ENCODE assay signal across 8 cellular contexts in the genomic region with DNA sequence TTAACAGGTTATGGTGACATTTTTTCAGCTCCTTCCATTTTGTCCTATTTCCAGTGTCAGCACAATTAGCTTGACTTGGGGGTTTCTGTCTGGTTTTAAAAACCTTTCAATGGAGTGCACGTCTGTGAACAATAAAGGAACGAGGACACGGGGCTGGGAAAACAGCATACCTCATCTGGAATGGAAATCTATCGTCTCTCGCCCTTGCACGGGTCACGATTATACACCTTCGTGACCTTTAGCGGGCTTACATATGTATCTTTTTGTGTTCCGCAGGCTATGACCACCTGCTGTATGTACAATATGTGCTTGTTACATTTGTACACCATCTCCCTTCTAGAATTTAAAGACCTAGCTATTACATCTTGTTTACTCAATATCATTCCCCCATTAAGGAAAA. TPM values are rescaled to one million over a fixed set of nuclear protein-coding genes. Genes with fewer than 3 reads are reported as not detected.
A peak's percentile ranks its signal among the peaks of the same experiment; 100 is the strongest.
DNase-seq lines count a peak whose midpoint lies in the region; ATAC-seq and TF ChIP-seq lines count a peak whose summit lies in the region.

No MANE protein-coding gene starts in this region.

- peak overlapping the region; percentile 65 for H3K27ac ChIP-seq in AG04450 (ENCODE audit: low read depth, low read length)
- peak overlapping the region; percentile 83 for H3K27ac ChIP-seq in brain microvascular endothelial cell
- peak overlapping the region; percentile 89 for H3K27ac ChIP-seq in muscle layer of colon (ENCODE audit: low read depth, low read length)

- DNase-seq in AG04450 (ENCODE audit: low read depth, low spot score), result no peak
- DNase-seq in HuH-7.5 (ENCODE audit: low spot score), result peak; percentile 19
- no peak for DNase-seq in brain microvascular endothelial cell
- DNase-seq in head of caudate nucleus, result no peak
- DNase-seq in activated CD8-positive, alpha-beta memory T cell treated with anti-CD3 and anti-CD28 coated beads for 24 hours, result no peak

- ATAC-seq in GM18505 (IDR thresholded peaks at IDR 0.05; ENCODE audit: unreplicated experiment), result no peak
- ATAC-seq in GM21723 (IDR thresholded peaks at IDR 0.05; ENCODE audit: unreplicated experiment), result no peak

- intact Hi-C loops in head of caudate nucleus (cut with DNase I), result no loop called here

- no peak for TF ChIP-seq CTCF in AG04450 (IDR thresholded peaks at IDR 0.05; ENCODE audit: low read depth, low read length)
- no peak for TF ChIP-seq CTCF in brain microvascular endothelial cell (IDR thresholded peaks at IDR 0.05; ENCODE audit: low read depth, low read length, missing control alignments)

- CTCF ChIA-PET in AG04450 (lab: Charles Lee), result no interaction called here

- in situ Hi-C loops in brain microvascular endothelial cell (cut with HindIII; ENCODE audit: low pct_ligation_motif_present, low sequenced_read_pairs), result no loop called here

- peaks cover 79% of the 10 kb centered on the region for H3K4me1 ChIP-seq in muscle layer of colon (ENCODE audit: insufficient read depth, low read length)

- peak overlapping the region; percentile 92 for H3K9ac ChIP-seq in muscle layer of colon (ENCODE audit: low read length)

- no peaks in the 10 kb centered on the region for H3K9me3 ChIP-seq in AG04450 (ENCODE audit: control insufficient read depth, insufficient read depth, low read length)
- H3K9me3 ChIP-seq in muscle layer of colon (ENCODE audit: low read length), result no peaks in the 10 kb centered on the region

- no peaks in the 10 kb centered on the region for H3K27me3 ChIP-seq in AG04450 (ENCODE audit: control insufficient read depth, insufficient read depth, low read length)
- no peaks in the 10 kb centered on the region for H3K27me3 ChIP-seq in brain microvascular endothelial cell (replicated peaks)
- H3K27me3 ChIP-seq in muscle layer of colon (ENCODE audit: control insufficient read depth in 1 of 2, insufficient read depth in 2 of 2, low read length in 2 of 2), result no peaks in the 10 kb centered on the region

- H3K4me3 ChIP-seq in AG04450 (ENCODE audit: low read depth, low read length) (no peak overlapping the region), brain microvascular endothelial cell (ENCODE audit: low read depth, low read length) (peak overlapping the region; percentile 46), muscle layer of colon (ENCODE audit: low read depth in 1 of 2, low read length in 2 of 2) (peak overlapping the region in 1 of 2 donors; percentile 76)

- TF ChIP-seq POLR2A in GM18505 (IDR thresholded peaks at IDR 0.05; ENCODE audit: borderline replicate concordance, extremely low read depth, insufficient read depth, insufficient read length), result no peak

- POLR2A ChIA-PET in AG04450 (lab: Yijun Ruan, JAX), result interaction anchor here (0.7 kb wide), 1 partner anchor 87 kb away, joined by 3 read pairs; no protein-coding TSS in a partner anchor

- H3K36me3 ChIP-seq in brain microvascular endothelial cell (replicated peaks), result no peaks in the 10 kb centered on the region
- peaks cover 4% of the 10 kb centered on the region for H3K36me3 ChIP-seq in muscle layer of colon (ENCODE audit: insufficient read depth, low read length)

RNA-seq across cellular contexts. Expression of gene ZNF532, which starts 2.3 kb away (rescaled TPM):
- polyA plus RNA-seq in AG04450 (2011; rRNA removed), result 68.7 and 69.7 TPM in 2 replicates
- polyA minus RNA-seq in AG04450 (2011; rRNA and poly(A)+ RNA removed), result 140 and 153 TPM in 2 replicates
